Comparison of ENCODE assay signal across 34 cellular contexts in genomic region chr4:14117575-14118228, GRCh38.
A peak's percentile ranks its signal among the peaks of the same experiment; 100 is the strongest.
DNase-seq lines count a peak whose midpoint lies in the region; ATAC-seq and TF ChIP-seq lines count a peak whose summit lies in the region.
"Had no signal": no experiment of that assay in that cellular context is flagged by ENCODE, and none has a peak within 500 bp of the region (broad histone marks: within the 10 kb centered on the region; RNA-seq: fewer than 3 reads in every experiment).

No MANE protein-coding gene starts in this region.

- TF ChIP-seq CTCF in IMR-90 (conservative IDR thresholded peaks at IDR 0.05; ENCODE audit: low read depth, low read length) (no peak), heart right ventricle (IDR thresholded peaks at IDR 0.05) (no peak), glutamatergic neuron (IDR thresholded peaks at IDR 0.05; ENCODE audit: partially characterized antibody, unreplicated experiment) (no peak)

- no peak overlapping the region for H4K5ac ChIP-seq in IMR-90 (ENCODE audit: low read depth, low read length)

- H4K20me1 ChIP-seq in IMR-90 (ENCODE audit: insufficient read depth, low read length): no peaks in the 10 kb centered on the region

- H3K56ac ChIP-seq in IMR-90 (ENCODE audit: extremely low read depth, insufficient read depth, low read length): no peak overlapping the region

- H3K27ac ChIP-seq in IMR-90 (ENCODE audit: insufficient read depth, low read length): no peak overlapping the region
- no peak overlapping the region for H3K27ac ChIP-seq in heart right ventricle
- H3K27ac ChIP-seq: colonic mucosa, HL-60, Peyer's patch, prostate gland, sigmoid colon, tibial nerve, WERI-Rb-1 had no signal

- no peak overlapping the region for H3K18ac ChIP-seq in IMR-90 (ENCODE audit: low read depth, low read length)

- H3K27me3 ChIP-seq in IMR-90 (ENCODE audit: control insufficient read depth, insufficient read depth, low read length) (no peaks in the 10 kb centered on the region), heart right ventricle (no peaks in the 10 kb centered on the region)
- H3K27me3 ChIP-seq: colonic mucosa, Peyer's patch, sigmoid colon, tibial nerve had no signal

- H4K8ac ChIP-seq in IMR-90 (ENCODE audit: low read depth in 2 of 2, low read length in 2 of 2): no peak overlapping the region

- H2BK5ac ChIP-seq in IMR-90 (ENCODE audit: low read depth, low read length, poor library complexity, severe bottlenecking): no peak overlapping the region

- DNase-seq in IMR-90 (no peak), heart right ventricle (peak in 1 of 2 donors; percentile 4), NCI-H2081 (lab: John Stamatoyannopoulos, UW) (no peak), NCI-H345 (lab: John Stamatoyannopoulos, UW) (no peak), cerebellum (ENCODE audit: low spot score) (no peak), glutamatergic neuron (no peak)
- DNase-seq: activated CD4-positive, alpha-beta T cell treated with anti-CD3 and anti-CD28 coated beads for 48 hours; activated effector memory CD4-positive, alpha-beta T cell treated with anti-CD3 and anti-CD28 coated beads, Interleukin-2, amount 50 U/mL, for 16 hours; activated naive CD8-positive, alpha-beta T cell treated with anti-CD3 and anti-CD28 coated beads, Interleukin-2, amount 10 ng/mL, durations not matched to agents 7 days and 5 days; activated T-cell treated with anti-CD3 and anti-CD28 coated beads, Interleukin-2, amount 50 U/mL, for 1 hour; aorta; CD4-positive, alpha-beta memory T cell; colonic mucosa; effector memory CD4-positive, alpha-beta T cell; GOT3; islet precursor cell; midbrain; NCI-H1436; NCI-H226; NCI-H69; nucleus accumbens; Peyer's patch; SIG-M5; sigmoid colon; stimulated activated CD4-positive, alpha-beta T cell treated with anti-CD3 and anti-CD28 coated beads, Interleukin-12 subunit alpha, Interleukin-12 subunit beta, amount 100 ng/mL, for 4 hours; stimulated activated CD4-positive, alpha-beta T cell treated with anti-CD3 and anti-CD28 coated beads, Interleukin-2, amount 100 ng/mL, for 48 hours; SW 1271; WERI-Rb-1 had no signal

- no peaks in the 10 kb centered on the region for H3K27me3 Mint-ChIP-seq in glutamatergic neuron (ENCODE audit: unreplicated experiment)
- H3K27me3 Mint-ChIP-seq: activated naive CD8-positive, alpha-beta T cell treated with anti-CD3 and anti-CD28 coated beads, Interleukin-2, amount 10 ng/mL, durations not matched to agents 7 days and 5 days; CD4-positive, alpha-beta memory T cell had no signal

- no peaks in the 10 kb centered on the region for H3K4me1 ChIP-seq in IMR-90 (ENCODE audit: control insufficient read depth, insufficient read depth, low read length)
- H3K4me1 ChIP-seq in heart right ventricle: peaks cover 0 to 12% (median 0%) of the 10 kb centered on the region in 9 donors
- H3K4me1 ChIP-seq: colonic mucosa, Peyer's patch, prostate gland, sigmoid colon, tibial nerve had no signal

- intact Hi-C loops in IMR-90 (cut with micrococcal nuclease): no loop called here
- intact Hi-C loops in heart right ventricle (cut with DNase I): no loop called here

- TF ChIP-seq RAD21 in IMR-90 (IDR thresholded peaks at IDR 0.05; ENCODE audit: low read length): no peak

- H3K9me3 ChIP-seq in IMR-90 (ENCODE audit: control insufficient read depth, insufficient read depth, low read length) (no peaks in the 10 kb centered on the region), heart right ventricle (no peaks in the 10 kb centered on the region)
- H3K9me3 ChIP-seq: colonic mucosa, Peyer's patch, prostate gland, sigmoid colon, tibial nerve had no signal

- no peaks in the 10 kb centered on the region for H3K9me1 ChIP-seq in IMR-90 (ENCODE audit: insufficient read depth, low read length)

- H3K9me3 Mint-ChIP-seq in glutamatergic neuron (ENCODE audit: unreplicated experiment): peaks cover 2% of the 10 kb centered on the region
- H3K9me3 Mint-ChIP-seq: activated naive CD8-positive, alpha-beta T cell treated with anti-CD3 and anti-CD28 coated beads, Interleukin-2, amount 10 ng/mL, durations not matched to agents 7 days and 5 days had no signal

- H3K4me3 Mint-ChIP-seq in glutamatergic neuron (ENCODE audit: unreplicated experiment): no peak overlapping the region
- H3K4me3 Mint-ChIP-seq: activated naive CD8-positive, alpha-beta T cell treated with anti-CD3 and anti-CD28 coated beads, Interleukin-2, amount 10 ng/mL, durations not matched to agents 7 days and 5 days; CD4-positive, alpha-beta memory T cell; naive thymus-derived CD8-positive, alpha-beta T cell had no signal

- H3K4me2 ChIP-seq in IMR-90 (ENCODE audit: low read depth, low read length): no peak overlapping the region

- H3K79me1 ChIP-seq in IMR-90 (ENCODE audit: low read depth in 1 of 2, low read length in 2 of 2): no peaks in the 10 kb centered on the region

- no peak overlapping the region for H2AK9ac ChIP-seq in IMR-90 (replicated peaks; ENCODE audit: low read depth, low read length, poor library complexity)

- no peak overlapping the region for H3K14ac ChIP-seq in IMR-90 (replicated peaks; ENCODE audit: low read depth, low read length)

- POLR2A ChIA-PET in IMR-90 (lab: Charles Lee; ENCODE audit: unreplicated experiment): no interaction called here

- no peak overlapping the region for H4K91ac ChIP-seq in IMR-90 (ENCODE audit: insufficient read depth, low read depth, low read length)

- no peak overlapping the region for H2BK15ac ChIP-seq in IMR-90 (ENCODE audit: low read depth, low read length)

- CTCF ChIA-PET in IMR-90 (lab: Yijun Ruan, JAX): no interaction called here

- H2AK5ac ChIP-seq in IMR-90 (ENCODE audit: low read depth, low read length): no peak overlapping the region

- BruUV-seq in IMR-90 (replicated peaks; lab: Mats Ljungman, UMichigan): no TSS peak

- no peak overlapping the region for H2BK120ac ChIP-seq in IMR-90 (ENCODE audit: low read depth, low read length)

- H3K4ac ChIP-seq in IMR-90 (ENCODE audit: low read depth, low read length): no peak overlapping the region

- no peak overlapping the region for H3K9ac ChIP-seq in IMR-90 (ENCODE audit: low read depth, low read length)

- no peaks in the 10 kb centered on the region for H3K36me3 Mint-ChIP-seq in glutamatergic neuron (ENCODE audit: unreplicated experiment)
- H3K36me3 Mint-ChIP-seq: activated naive CD8-positive, alpha-beta T cell treated with anti-CD3 and anti-CD28 coated beads, Interleukin-2, amount 10 ng/mL, durations not matched to agents 7 days and 5 days; CD4-positive, alpha-beta memory T cell; naive thymus-derived CD8-positive, alpha-beta T cell had no signal

- peak overlapping the region; percentile 53 for H2AFZ ChIP-seq in IMR-90 (replicated peaks; ENCODE audit: low read length, poor library complexity)

- ATAC-seq in GM18502 (IDR thresholded peaks at IDR 0.05; ENCODE audit: poor library complexity, unreplicated experiment) (peak; percentile 64), GM18909 (IDR thresholded peaks at IDR 0.05; ENCODE audit: poor library complexity, unreplicated experiment) (peak; percentile 61), IMR-90 (ENCODE audit: low read depth) (no peak), heart right ventricle (peak in 5 of 8 donors; percentile 54 to 86 (median 73))
- ATAC-seq: naive thymus-derived CD8-positive, alpha-beta T cell had no signal

- H3K36me3 ChIP-seq in IMR-90 (ENCODE audit: control insufficient read depth, insufficient read depth, low read length): no peaks in the 10 kb centered on the region
- no peaks in the 10 kb centered on the region for H3K36me3 ChIP-seq in heart right ventricle
- H3K36me3 ChIP-seq: colonic mucosa, Peyer's patch, prostate gland, sigmoid colon, tibial nerve, WERI-Rb-1 had no signal

- dilution Hi-C loops in IMR-90 (cut with HindIII; ENCODE audit: low sequenced_read_pairs, unreplicated experiment): no loop called here

- H3K23ac ChIP-seq in IMR-90 (ENCODE audit: low read depth, low read length): no peak overlapping the region

- in situ Hi-C loops in IMR-90 (cut with MboI; ENCODE audit: low sequenced_read_pairs): no loop called here

- no peak for TF ChIP-seq POLR2A in IMR-90 (IDR thresholded peaks at IDR 0.05; ENCODE audit: low read depth, low read length)

- no peak overlapping the region for H3K4me3 ChIP-seq in IMR-90 (ENCODE audit: insufficient read depth, low read depth, low read length)
- H3K4me3 ChIP-seq in heart right ventricle: no peak overlapping the region
- H3K4me3 ChIP-seq: colonic mucosa, Peyer's patch, prostate gland, sigmoid colon, tibial nerve had no signal

- no peak overlapping the region for H3K27ac Mint-ChIP-seq in glutamatergic neuron (ENCODE audit: unreplicated experiment)
- H3K27ac Mint-ChIP-seq: activated naive CD8-positive, alpha-beta T cell treated with anti-CD3 and anti-CD28 coated beads, Interleukin-2, amount 10 ng/mL, durations not matched to agents 7 days and 5 days; CD4-positive, alpha-beta memory T cell had no signal

- WGBS in IMR-90 (ENCODE audit: extremely low coverage in 2 of 2, insufficient read length in 1 of 2), 2 experiments: no CpG with 5 or more reads among the region's 3 CpGs
- 60% methylated on average over 3 of the region's 3 CpGs for WGBS in heart right ventricle, 2 donors

- no peak overlapping the region for H2BK20ac ChIP-seq in IMR-90 (ENCODE audit: low read depth, low read length)

- peaks cover 13% of the 10 kb centered on the region for H3K4me1 Mint-ChIP-seq in glutamatergic neuron (ENCODE audit: low read depth, unreplicated experiment)
- H3K4me1 Mint-ChIP-seq: CD4-positive, alpha-beta memory T cell had no signal

TF ChIP-seq in IMR-90, 13 proteins besides CTCF, POLR2A, EP300 and RAD21 (continues in another document):
- TF ChIP-seq MXI1 (IDR thresholded peaks at IDR 0.05; ENCODE audit: borderline replicate concordance, low read depth, low read length) (no peak), USF2 (IDR thresholded peaks at IDR 0.05; ENCODE audit: low read depth, low read length) (no peak), NFE2L2 (IDR thresholded peaks at IDR 0.05; ENCODE audit: low read depth, low read length) (no peak), FOS (IDR thresholded peaks at IDR 0.05; ENCODE audit: low read depth, low read length) (no peak), ELK1 (IDR thresholded peaks at IDR 0.05; ENCODE audit: borderline replicate concordance, low read depth, low read length) (no peak)
